In the genomic region with DNA sequence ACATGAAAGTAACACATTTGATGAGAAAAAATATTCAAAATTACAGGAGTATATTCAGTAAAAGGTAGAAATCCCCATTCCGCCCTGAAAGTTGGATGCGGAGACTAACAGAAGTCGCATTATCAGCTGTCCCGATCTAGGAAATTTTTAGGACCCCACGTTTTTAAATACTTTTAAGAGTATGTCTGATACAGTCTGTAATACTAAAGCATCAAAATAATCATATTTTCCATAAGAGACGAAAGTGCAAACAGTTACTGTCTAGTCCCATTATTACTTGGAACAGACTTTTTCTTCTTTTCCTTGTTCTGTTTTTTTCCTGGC, we compare ENCODE assay signal across 8 cellular contexts. TPM values are rescaled to one million over a fixed set of nuclear protein-coding genes. Genes with fewer than 3 reads are reported as not detected.
DNase-seq lines count a peak whose midpoint lies in the region; ATAC-seq and TF ChIP-seq lines count a peak whose summit lies in the region.

No MANE protein-coding gene starts in this region.

- H3K36me3 Mint-ChIP-seq in T-helper 17 cell (ENCODE audit: low read depth), result no peaks in the 10 kb centered on the region

- H3K9me3 ChIP-seq in T-helper 17 cell (ENCODE audit: control insufficient read depth, low read length, poor library complexity, severe bottlenecking), result no peaks in the 10 kb centered on the region
- H3K9me3 ChIP-seq in prostate gland, result no peaks in the 10 kb centered on the region

- WGBS in prostate gland, result 49% methylated on average over 6 of the region's 6 CpGs

- TF ChIP-seq POLR2A in prostate gland (IDR thresholded peaks at IDR 0.05), result no peak

- H3K27ac ChIP-seq in prostate gland, result peak overlapping the region; percentile 58 to 73

- TF ChIP-seq CTCF in GM12875 (IDR thresholded peaks at IDR 0.05; ENCODE audit: borderline replicate concordance, insufficient read depth, low read depth, low read length) (no peak), fibroblast of pulmonary artery (IDR thresholded peaks at IDR 0.05; ENCODE audit: low read length, missing control alignments) (no peak), prostate gland (IDR thresholded peaks at IDR 0.05) (no peak)

- peaks cover 5% of the 10 kb centered on the region for H3K4me1 Mint-ChIP-seq in T-helper 17 cell

- no peaks in the 10 kb centered on the region for H3K36me3 ChIP-seq in prostate gland

- ATAC-seq in T-helper 17 cell (no peak), HG02884 (IDR thresholded peaks at IDR 0.05; ENCODE audit: unreplicated experiment) (no peak), GM21825 (IDR thresholded peaks at IDR 0.05; ENCODE audit: unreplicated experiment) (no peak)

- peak overlapping the region; percentile 74 for H3K4me3 Mint-ChIP-seq in T-helper 17 cell

- no peaks in the 10 kb centered on the region for H3K4me1 ChIP-seq in prostate gland (replicated peaks)

- intact Hi-C loops in prostate gland (cut with DNase I), result no loop called here

- H3K27me3 Mint-ChIP-seq in T-helper 17 cell, result peaks cover 24% of the 10 kb centered on the region

- no peaks in the 10 kb centered on the region for H3K27me3 ChIP-seq in prostate gland (replicated peaks; ENCODE audit: insufficient read depth)

- H3K4me3 ChIP-seq in GM12875 (ENCODE audit: low read depth, low read length) (peak overlapping the region; percentile 62), fibroblast of pulmonary artery (replicated peaks; ENCODE audit: low read depth, low read length) (peak overlapping the region; percentile 75), prostate gland (peak overlapping the region; percentile 43 to 53)

- no peak overlapping the region for H3K27ac Mint-ChIP-seq in T-helper 17 cell

- DNase-seq in T-helper 17 cell (no peak), fibroblast of pulmonary artery (ENCODE audit: low read depth) (no peak), prostate gland (ENCODE audit: low spot score) (no peak), NCI-H2171 treated with DMSO at 0.1 percent for 48 hours (lab: John Stamatoyannopoulos, UW) (no peak), NCI-H2107 (lab: John Stamatoyannopoulos, UW) (no peak)

RNA-seq across cellular contexts. Expression of a gene that starts 0.6 kb away (rescaled TPM):
- total RNA-seq in T-helper 17 cell, result 1 to 10 TPM; 3.3 to 6.3 TPM
- total RNA-seq in prostate gland, result 10 to 100 TPM; 13.2 to 25.8 TPM
